In genomic region chr21:46633561-46633960, GRCh38 we compare ENCODE assay signal across 15 cellular contexts. TPM values are rescaled to one million over a fixed set of nuclear protein-coding genes. Genes with fewer than 3 reads are reported as not detected.
DNase-seq lines count a peak whose midpoint lies in the region; ATAC-seq and TF ChIP-seq lines count a peak whose summit lies in the region.
"Had no signal": no experiment of that assay in that cellular context is flagged by ENCODE, and none has a peak within 500 bp of the region (broad histone marks: within the 10 kb centered on the region; RNA-seq: fewer than 3 reads in every experiment).

No MANE protein-coding gene starts in this region.

- H3K9ac ChIP-seq in neural progenitor cell, result no peak overlapping the region

- H4K20me1 ChIP-seq in neural progenitor cell (ENCODE audit: low read depth), result peaks cover 20% of the 10 kb centered on the region

- H3K4me3 Mint-ChIP-seq in brain, result peak overlapping the region in 3 of 5 experiments; percentile 23 to 56 (median 41)
- H3K4me3 Mint-ChIP-seq in neural progenitor cell, result peak overlapping the region; percentile 13

- H3K4me1 Mint-ChIP-seq in brain (peaks cover 45% of the 10 kb centered on the region), neural progenitor cell (peaks cover 30% of the 10 kb centered on the region)

- peaks cover 26% of the 10 kb centered on the region for H3K79me2 ChIP-seq in neural progenitor cell (ENCODE audit: low read depth)

- H3K27ac ChIP-seq in KOPT-K1 (ENCODE audit: low read depth, low read length, poor library complexity, severe bottlenecking), result peak overlapping the region; percentile 16
- H3K27ac ChIP-seq in neural progenitor cell, result no peak overlapping the region
- H3K27ac ChIP-seq: testis had no signal

- DNase-seq in activated CD4-positive, alpha-beta T cell treated with anti-CD3 and anti-CD28 coated beads, Interleukin-2, amount 50 U/mL, for 1 hour, result peak; percentile 23
- DNase-seq in activated CD4-positive, alpha-beta T cell treated with anti-CD3 and anti-CD28 coated beads for 1 hour, result no peak
- no peak for DNase-seq in neural progenitor cell (ENCODE audit: low spot score)
- DNase-seq in midbrain (lab: John Stamatoyannopoulos, UW), result no peak
- no peak for DNase-seq in NCI-H1048 (lab: John Stamatoyannopoulos, UW)
- DNase-seq: activated gamma-delta T cell, NCI-H446 treated with DMSO at 0.1 percent for 48 hours, PC-9, testis had no signal

- H3K27me3 Mint-ChIP-seq in brain (peaks cover 21% of the 10 kb centered on the region), neural progenitor cell (ENCODE audit: insufficient read depth, low read depth) (peaks cover 2% of the 10 kb centered on the region)

- peak overlapping the region; percentile 51 for H2AFZ ChIP-seq in neural progenitor cell (replicated peaks)

- peaks cover 17% of the 10 kb centered on the region for H3K36me3 ChIP-seq in KOPT-K1 (ENCODE audit: insufficient read depth, low read length)
- H3K36me3 ChIP-seq in neural progenitor cell, result peaks cover 7% of the 10 kb centered on the region

- TF ChIP-seq CTCF in brain (conservative IDR thresholded peaks at IDR 0.05) (no peak), neural progenitor cell (IDR thresholded peaks at IDR 0.05) (no peak)

- no peak overlapping the region for H3K4me3 ChIP-seq in neural progenitor cell
- H3K4me3 ChIP-seq: PC-9, testis had no signal

- H3K36me3 Mint-ChIP-seq in brain (peaks cover 13% of the 10 kb centered on the region), neural progenitor cell (peaks cover 5% of the 10 kb centered on the region)

- no peaks in the 10 kb centered on the region for H3K27me3 ChIP-seq in neural progenitor cell
- H3K27me3 ChIP-seq: testis had no signal

- peak overlapping the region; percentile 4 to 99 (median 70) for H3K27ac Mint-ChIP-seq in brain
- no peak overlapping the region for H3K27ac Mint-ChIP-seq in neural progenitor cell

- H3K4me2 ChIP-seq in neural progenitor cell, result no peak overlapping the region

- peaks cover 12% of the 10 kb centered on the region for H3K4me1 ChIP-seq in neural progenitor cell

- no peak for ATAC-seq in GM18520 (IDR thresholded peaks at IDR 0.05; ENCODE audit: unreplicated experiment)

- no peaks in the 10 kb centered on the region for H3K9me3 ChIP-seq in KOPT-K1 (ENCODE audit: insufficient read depth, low read length, poor library complexity, severe bottlenecking)
- no peaks in the 10 kb centered on the region for H3K9me3 ChIP-seq in neural progenitor cell (ENCODE audit: low read depth)
- H3K9me3 ChIP-seq: testis had no signal

- peaks cover 17% of the 10 kb centered on the region for H3F3A ChIP-seq in neural progenitor cell (ENCODE audit: low read depth)

- H3K9me3 Mint-ChIP-seq in brain (peaks cover 0 to 5% (median 3%) of the 10 kb centered on the region in 5 experiments), neural progenitor cell (peaks cover 2% of the 10 kb centered on the region)

RNA-seq across cellular contexts. Expression of gene PRMT2, which starts 1.9 kb away (rescaled TPM):
- polyA plus RNA-seq in brain (ENCODE audit: insufficient read depth, low read depth, low replicate concordance), result 141 TPM
- total RNA-seq in neural progenitor cell (ENCODE audit: low replicate concordance), result 75.4 and 93.9 TPM in 2 replicates

RNA-seq across cellular contexts. Expression of gene S100B, which starts 28.7 kb away (rescaled TPM):
- polyA plus RNA-seq in brain (ENCODE audit: insufficient read depth, low read depth, low replicate concordance), result 549 TPM
- total RNA-seq in neural progenitor cell (ENCODE audit: low replicate concordance), result 0.60 and 1.0 TPM in 2 replicates
- total RNA-seq: bronchial epithelial cell, LHCN-M2, PC-9, renal cortical epithelial cell had no signal
